In the genomic region with DNA sequence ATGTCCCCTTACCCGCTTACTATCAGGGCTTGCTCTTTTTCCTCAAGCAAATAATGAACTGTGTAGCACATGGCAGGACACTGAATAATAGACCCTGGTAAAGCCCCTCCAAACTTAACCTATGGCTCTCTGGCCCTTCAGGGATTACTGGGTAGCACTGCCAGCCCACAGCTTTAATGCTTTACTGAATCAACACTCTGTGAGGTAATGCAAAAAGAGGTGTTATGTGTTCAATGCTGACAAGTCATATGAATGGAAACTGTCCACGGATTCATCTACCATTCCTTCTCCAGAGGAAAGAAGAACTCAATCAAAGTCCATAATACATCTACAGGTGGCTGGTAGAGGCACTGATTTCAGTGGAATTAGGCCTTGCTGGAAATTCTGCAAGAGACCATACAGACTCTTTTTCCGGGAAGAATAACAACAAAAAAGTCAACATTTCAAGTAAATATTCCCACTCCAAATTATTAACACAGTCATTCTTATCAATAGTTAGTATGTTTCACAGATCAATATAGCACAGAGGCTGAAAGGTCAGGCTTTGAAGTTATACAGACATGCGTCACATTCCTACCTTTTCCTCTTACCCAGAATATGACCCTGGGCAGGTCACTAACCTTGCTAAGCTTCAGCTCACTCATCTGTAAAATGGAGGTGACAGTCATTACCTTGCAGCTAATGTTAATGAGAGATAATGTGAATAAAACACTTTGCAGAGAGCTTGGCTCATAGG, we compare ENCODE assay signal across 1 cellular context.
A peak's percentile ranks its signal among the peaks of the same experiment; 100 is the strongest.
TF ChIP-seq lines count a peak whose summit lies in the region.

No MANE protein-coding gene starts in this region.

TF ChIP-seq in HepG2, 621 proteins besides CTCF, POLR2A, EP300 and RAD21 (continued from another document and continues in another):
- TF ChIP-seq, protein P1, sequence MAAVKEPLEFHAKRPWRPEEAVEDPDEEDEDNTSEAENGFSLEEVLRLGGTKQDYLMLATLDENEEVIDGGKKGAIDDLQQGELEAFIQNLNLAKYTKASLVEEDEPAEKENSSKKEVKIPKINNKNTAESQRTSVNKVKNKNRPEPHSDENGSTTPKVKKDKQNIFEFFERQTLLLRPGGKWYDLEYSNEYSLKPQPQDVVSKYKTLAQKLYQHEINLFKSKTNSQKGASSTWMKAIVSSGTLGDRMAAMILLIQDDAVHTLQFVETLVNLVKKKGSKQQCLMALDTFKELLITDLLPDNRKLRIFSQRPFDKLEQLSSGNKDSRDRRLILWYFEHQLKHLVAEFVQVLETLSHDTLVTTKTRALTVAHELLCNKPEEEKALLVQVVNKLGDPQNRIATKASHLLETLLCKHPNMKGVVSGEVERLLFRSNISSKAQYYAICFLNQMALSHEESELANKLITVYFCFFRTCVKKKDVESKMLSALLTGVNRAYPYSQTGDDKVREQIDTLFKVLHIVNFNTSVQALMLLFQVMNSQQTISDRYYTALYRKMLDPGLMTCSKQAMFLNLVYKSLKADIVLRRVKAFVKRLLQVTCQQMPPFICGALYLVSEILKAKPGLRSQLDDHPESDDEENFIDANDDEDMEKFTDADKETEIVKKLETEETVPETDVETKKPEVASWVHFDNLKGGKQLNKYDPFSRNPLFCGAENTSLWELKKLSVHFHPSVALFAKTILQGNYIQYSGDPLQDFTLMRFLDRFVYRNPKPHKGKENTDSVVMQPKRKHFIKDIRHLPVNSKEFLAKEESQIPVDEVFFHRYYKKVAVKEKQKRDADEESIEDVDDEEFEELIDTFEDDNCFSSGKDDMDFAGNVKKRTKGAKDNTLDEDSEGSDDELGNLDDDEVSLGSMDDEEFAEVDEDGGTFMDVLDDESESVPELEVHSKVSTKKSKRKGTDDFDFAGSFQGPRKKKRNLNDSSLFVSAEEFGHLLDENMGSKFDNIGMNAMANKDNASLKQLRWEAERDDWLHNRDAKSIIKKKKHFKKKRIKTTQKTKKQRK (IDR thresholded peaks at IDR 0.05; ENCODE audit: low read length), result no peak
- TF ChIP-seq RFX1 (IDR thresholded peaks at IDR 0.05) (no peak), TEAD2 (CRISPR knock-in tag; IDR thresholded peaks at IDR 0.05) (no peak), ZNF10 (CRISPR knock-in tag; IDR thresholded peaks at IDR 0.05; ENCODE audit: borderline replicate concordance, low read depth) (no peak), PAWR (CRISPR knock-in tag; IDR thresholded peaks at IDR 0.05; ENCODE audit: borderline replicate concordance) (no peak), ZNF761 (CRISPR knock-in tag; conservative IDR thresholded peaks at IDR 0.05) (no peak), ZBTB7B (CRISPR knock-in tag; IDR thresholded peaks at IDR 0.05) (peak; percentile 69), RORA (CRISPR knock-in tag; IDR thresholded peaks at IDR 0.05) (0 out of 2 replicates have a peak, but pooled peaks have one; percentile 33), ZNF33A (CRISPR knock-in tag; IDR thresholded peaks at IDR 0.05; ENCODE audit: borderline replicate concordance) (0 out of 2 replicates have a peak, but pooled peaks have one; percentile 54), TARDBP (CRISPR knock-in tag; IDR thresholded peaks at IDR 0.05) (peak; percentile 93), HNF4G (IDR thresholded peaks at IDR 0.05; ENCODE audit: borderline replicate concordance, low read depth, low read length) (peak; percentile 82), HNF4G (CRISPR knock-in tag; IDR thresholded peaks at IDR 0.05; ENCODE audit: borderline replicate concordance, low read depth) (no peak; the same call in 1 of the 2 replicates), ARNT (IDR thresholded peaks at IDR 0.05) (no peak), ZFX (CRISPR knock-in tag; IDR thresholded peaks at IDR 0.05; ENCODE audit: low read depth) (peak; percentile 64), EHMT2 (IDR thresholded peaks at IDR 0.05; ENCODE audit: borderline replicate concordance, low read depth, low read length) (peak; percentile 53; the same call in 1 of the 2 replicates), CBX1 (IDR thresholded peaks at IDR 0.05; ENCODE audit: low read depth) (no peak), KDM5A (IDR thresholded peaks at IDR 0.05; ENCODE audit: borderline replicate concordance, low read length) (no peak), PHF8 (CRISPR knock-in tag; IDR thresholded peaks at IDR 0.05) (no peak), IKZF1 (IDR thresholded peaks at IDR 0.05) (no peak), CC2D1A (CRISPR knock-in tag; IDR thresholded peaks at IDR 0.05) (no peak), ZSCAN30 (CRISPR knock-in tag; IDR thresholded peaks at IDR 0.05) (no peak), ZSCAN9 (CRISPR knock-in tag; IDR thresholded peaks at IDR 0.05; ENCODE audit: borderline replicate concordance) (peak; percentile 93), ZNF724P (CRISPR knock-in tag; IDR thresholded peaks at IDR 0.05; ENCODE audit: borderline replicate concordance) (no peak), AHR (CRISPR knock-in tag; IDR thresholded peaks at IDR 0.05) (no peak), MED1 (CRISPR knock-in tag; IDR thresholded peaks at IDR 0.05) (peak; percentile 98), ZNF746 (CRISPR knock-in tag; IDR thresholded peaks at IDR 0.05) (peak; percentile 35; the same call in 1 of the 2 replicates), ZNF253 (CRISPR knock-in tag; IDR thresholded peaks at IDR 0.05; ENCODE audit: borderline replicate concordance) (no peak), ZNF83 (CRISPR knock-in tag; IDR thresholded peaks at IDR 0.05; ENCODE audit: borderline replicate concordance) (no peak), ZNF230 (CRISPR knock-in tag; IDR thresholded peaks at IDR 0.05) (no peak), HDAC1 (CRISPR knock-in tag; IDR thresholded peaks at IDR 0.05) (peak; percentile 85), DMAP1 (CRISPR knock-in tag; IDR thresholded peaks at IDR 0.05) (peak; percentile 13; the same call in 1 of the 2 replicates)
- TF ChIP-seq, protein P2, sequence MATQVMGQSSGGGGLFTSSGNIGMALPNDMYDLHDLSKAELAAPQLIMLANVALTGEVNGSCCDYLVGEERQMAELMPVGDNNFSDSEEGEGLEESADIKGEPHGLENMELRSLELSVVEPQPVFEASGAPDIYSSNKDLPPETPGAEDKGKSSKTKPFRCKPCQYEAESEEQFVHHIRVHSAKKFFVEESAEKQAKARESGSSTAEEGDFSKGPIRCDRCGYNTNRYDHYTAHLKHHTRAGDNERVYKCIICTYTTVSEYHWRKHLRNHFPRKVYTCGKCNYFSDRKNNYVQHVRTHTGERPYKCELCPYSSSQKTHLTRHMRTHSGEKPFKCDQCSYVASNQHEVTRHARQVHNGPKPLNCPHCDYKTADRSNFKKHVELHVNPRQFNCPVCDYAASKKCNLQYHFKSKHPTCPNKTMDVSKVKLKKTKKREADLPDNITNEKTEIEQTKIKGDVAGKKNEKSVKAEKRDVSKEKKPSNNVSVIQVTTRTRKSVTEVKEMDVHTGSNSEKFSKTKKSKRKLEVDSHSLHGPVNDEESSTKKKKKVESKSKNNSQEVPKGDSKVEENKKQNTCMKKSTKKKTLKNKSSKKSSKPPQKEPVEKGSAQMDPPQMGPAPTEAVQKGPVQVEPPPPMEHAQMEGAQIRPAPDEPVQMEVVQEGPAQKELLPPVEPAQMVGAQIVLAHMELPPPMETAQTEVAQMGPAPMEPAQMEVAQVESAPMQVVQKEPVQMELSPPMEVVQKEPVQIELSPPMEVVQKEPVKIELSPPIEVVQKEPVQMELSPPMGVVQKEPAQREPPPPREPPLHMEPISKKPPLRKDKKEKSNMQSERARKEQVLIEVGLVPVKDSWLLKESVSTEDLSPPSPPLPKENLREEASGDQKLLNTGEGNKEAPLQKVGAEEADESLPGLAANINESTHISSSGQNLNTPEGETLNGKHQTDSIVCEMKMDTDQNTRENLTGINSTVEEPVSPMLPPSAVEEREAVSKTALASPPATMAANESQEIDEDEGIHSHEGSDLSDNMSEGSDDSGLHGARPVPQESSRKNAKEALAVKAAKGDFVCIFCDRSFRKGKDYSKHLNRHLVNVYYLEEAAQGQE (IDR thresholded peaks at IDR 0.05; ENCODE audit: borderline replicate concordance in 1 of 2, low read depth in 1 of 2, low read length in 2 of 2), result peak in 1 of 2 experiments; percentile 79; a peak in 2 of 4 replicates
- TF ChIP-seq, protein P3, sequence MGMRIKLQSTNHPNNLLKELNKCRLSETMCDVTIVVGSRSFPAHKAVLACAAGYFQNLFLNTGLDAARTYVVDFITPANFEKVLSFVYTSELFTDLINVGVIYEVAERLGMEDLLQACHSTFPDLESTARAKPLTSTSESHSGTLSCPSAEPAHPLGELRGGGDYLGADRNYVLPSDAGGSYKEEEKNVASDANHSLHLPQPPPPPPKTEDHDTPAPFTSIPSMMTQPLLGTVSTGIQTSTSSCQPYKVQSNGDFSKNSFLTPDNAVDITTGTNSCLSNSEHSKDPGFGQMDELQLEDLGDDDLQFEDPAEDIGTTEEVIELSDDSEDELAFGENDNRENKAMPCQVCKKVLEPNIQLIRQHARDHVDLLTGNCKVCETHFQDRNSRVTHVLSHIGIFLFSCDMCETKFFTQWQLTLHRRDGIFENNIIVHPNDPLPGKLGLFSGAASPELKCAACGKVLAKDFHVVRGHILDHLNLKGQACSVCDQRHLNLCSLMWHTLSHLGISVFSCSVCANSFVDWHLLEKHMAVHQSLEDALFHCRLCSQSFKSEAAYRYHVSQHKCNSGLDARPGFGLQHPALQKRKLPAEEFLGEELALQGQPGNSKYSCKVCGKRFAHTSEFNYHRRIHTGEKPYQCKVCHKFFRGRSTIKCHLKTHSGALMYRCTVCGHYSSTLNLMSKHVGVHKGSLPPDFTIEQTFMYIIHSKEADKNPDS (CRISPR knock-in tag; IDR thresholded peaks at IDR 0.05), result no peak; the same call in 1 of the 2 replicates
- TF ChIP-seq, protein P4, sequence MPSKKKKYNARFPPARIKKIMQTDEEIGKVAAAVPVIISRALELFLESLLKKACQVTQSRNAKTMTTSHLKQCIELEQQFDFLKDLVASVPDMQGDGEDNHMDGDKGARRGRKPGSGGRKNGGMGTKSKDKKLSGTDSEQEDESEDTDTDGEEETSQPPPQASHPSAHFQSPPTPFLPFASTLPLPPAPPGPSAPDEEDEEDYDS (CRISPR knock-in tag; IDR thresholded peaks at IDR 0.05), result peak; percentile 59
- TF ChIP-seq, protein P5, sequence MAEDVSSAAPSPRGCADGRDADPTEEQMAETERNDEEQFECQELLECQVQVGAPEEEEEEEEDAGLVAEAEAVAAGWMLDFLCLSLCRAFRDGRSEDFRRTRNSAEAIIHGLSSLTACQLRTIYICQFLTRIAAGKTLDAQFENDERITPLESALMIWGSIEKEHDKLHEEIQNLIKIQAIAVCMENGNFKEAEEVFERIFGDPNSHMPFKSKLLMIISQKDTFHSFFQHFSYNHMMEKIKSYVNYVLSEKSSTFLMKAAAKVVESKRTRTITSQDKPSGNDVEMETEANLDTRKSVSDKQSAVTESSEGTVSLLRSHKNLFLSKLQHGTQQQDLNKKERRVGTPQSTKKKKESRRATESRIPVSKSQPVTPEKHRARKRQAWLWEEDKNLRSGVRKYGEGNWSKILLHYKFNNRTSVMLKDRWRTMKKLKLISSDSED (CRISPR knock-in tag; IDR thresholded peaks at IDR 0.05), result no peak
- TF ChIP-seq, protein P6, sequence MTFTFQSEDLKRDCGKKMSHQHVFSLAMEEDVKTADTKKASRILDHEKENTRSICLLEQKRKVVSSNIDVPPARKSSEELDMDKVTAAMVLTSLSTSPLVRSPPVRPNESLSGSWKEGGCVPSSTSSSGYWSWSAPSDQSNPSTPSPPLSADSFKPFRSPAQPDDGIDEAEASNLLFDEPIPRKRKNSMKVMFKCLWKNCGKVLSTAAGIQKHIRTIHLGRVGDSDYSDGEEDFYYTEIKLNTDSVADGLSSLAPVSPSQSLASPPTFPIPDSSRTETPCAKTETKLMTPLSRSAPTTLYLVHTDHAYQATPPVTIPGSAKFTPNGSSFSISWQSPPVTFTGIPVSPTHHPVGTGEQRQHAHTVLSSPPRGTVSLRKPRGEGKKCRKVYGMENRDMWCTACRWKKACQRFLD (CRISPR knock-in tag; IDR thresholded peaks at IDR 0.05; ENCODE audit: borderline replicate concordance), result no peak
- TF ChIP-seq, protein P7, sequence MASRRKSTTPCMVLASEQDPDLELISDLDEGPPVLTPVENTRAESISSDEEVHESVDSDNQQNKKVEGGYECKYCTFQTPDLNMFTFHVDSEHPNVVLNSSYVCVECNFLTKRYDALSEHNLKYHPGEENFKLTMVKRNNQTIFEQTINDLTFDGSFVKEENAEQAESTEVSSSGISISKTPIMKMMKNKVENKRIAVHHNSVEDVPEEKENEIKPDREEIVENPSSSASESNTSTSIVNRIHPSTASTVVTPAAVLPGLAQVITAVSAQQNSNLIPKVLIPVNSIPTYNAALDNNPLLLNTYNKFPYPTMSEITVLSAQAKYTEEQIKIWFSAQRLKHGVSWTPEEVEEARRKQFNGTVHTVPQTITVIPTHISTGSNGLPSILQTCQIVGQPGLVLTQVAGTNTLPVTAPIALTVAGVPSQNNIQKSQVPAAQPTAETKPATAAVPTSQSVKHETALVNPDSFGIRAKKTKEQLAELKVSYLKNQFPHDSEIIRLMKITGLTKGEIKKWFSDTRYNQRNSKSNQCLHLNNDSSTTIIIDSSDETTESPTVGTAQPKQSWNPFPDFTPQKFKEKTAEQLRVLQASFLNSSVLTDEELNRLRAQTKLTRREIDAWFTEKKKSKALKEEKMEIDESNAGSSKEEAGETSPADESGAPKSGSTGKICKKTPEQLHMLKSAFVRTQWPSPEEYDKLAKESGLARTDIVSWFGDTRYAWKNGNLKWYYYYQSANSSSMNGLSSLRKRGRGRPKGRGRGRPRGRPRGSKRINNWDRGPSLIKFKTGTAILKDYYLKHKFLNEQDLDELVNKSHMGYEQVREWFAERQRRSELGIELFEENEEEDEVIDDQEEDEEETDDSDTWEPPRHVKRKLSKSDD (CRISPR knock-in tag; IDR thresholded peaks at IDR 0.05; ENCODE audit: low read depth), result peak; percentile 78; the same call in 1 of the 2 replicates
- TF ChIP-seq, protein P8, sequence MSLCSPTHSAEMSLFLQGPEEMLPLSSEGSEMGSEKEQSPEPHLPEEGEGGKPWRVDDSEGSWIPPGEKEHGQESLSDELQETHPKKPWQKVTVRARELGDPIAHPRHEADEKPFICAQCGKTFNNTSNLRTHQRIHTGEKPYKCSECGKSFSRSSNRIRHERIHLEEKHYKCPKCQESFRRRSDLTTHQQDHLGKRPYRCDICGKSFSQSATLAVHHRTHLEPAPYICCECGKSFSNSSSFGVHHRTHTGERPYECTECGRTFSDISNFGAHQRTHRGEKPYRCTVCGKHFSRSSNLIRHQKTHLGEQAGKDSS (CRISPR knock-in tag; IDR thresholded peaks at IDR 0.05; ENCODE audit: borderline replicate concordance, low read depth), result no peak
